In the genomic region with DNA sequence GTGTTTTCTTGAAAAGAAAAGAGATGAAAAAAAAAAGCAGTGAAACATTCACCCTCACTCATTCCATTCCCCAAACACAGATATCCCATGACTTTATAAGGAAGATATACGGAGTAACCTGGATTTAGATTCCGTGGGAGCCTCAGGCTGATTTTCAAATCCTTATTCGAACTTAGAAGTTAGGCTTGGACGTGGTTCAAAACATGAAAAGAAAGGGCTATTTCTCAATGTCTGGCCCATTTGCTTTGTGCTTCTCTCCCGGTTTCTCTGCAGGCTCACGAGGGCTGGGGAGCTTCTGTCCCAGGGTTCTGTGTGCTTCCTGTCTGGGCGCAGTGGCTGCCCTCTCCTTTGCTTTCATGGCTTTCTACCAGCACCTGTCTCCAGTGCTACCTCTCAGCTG, we compare ENCODE assay signal across 14 cellular contexts. TPM values are rescaled to one million over a fixed set of nuclear protein-coding genes. Genes with fewer than 3 reads are reported as not detected.
DNase-seq lines count a peak whose midpoint lies in the region; ATAC-seq, FAIRE-seq and TF ChIP-seq lines count a peak whose summit lies in the region.
"Had no signal": no experiment of that assay in that cellular context is flagged by ENCODE, and none has a peak within 500 bp of the region (broad histone marks: within the 10 kb centered on the region; RNA-seq: fewer than 3 reads in every experiment).

No MANE protein-coding gene starts in this region.

- no peak overlapping the region for H3K4me3 ChIP-seq in gastrocnemius medialis
- H3K4me3 ChIP-seq in spleen: no peak overlapping the region

- H3K4me1 ChIP-seq in gastrocnemius medialis: peaks cover 71% of the 10 kb centered on the region in 2 donors
- peaks cover 0 to 38% (median 17%) of the 10 kb centered on the region in 6 donors for H3K4me1 ChIP-seq in spleen

- ATAC-seq in gastrocnemius medialis: no peak
- ATAC-seq in HG03354 (IDR thresholded peaks at IDR 0.05; ENCODE audit: poor library complexity, severe bottlenecking, unreplicated experiment): no peak
- ATAC-seq: foreskin keratinocyte, natural killer cell had no signal

- TF ChIP-seq CTCF in gastrocnemius medialis (IDR thresholded peaks at IDR 0.05 in 4 of 5, conservative IDR thresholded peaks at IDR 0.05 in 1 of 5): no peak
- TF ChIP-seq CTCF in spleen (IDR thresholded peaks at IDR 0.05 in 8 of 11, conservative IDR thresholded peaks at IDR 0.05 in 3 of 11): no peak

- DNase-seq in GM03348 (ENCODE audit: low spot score) (peak; percentile 55), gastrocnemius medialis (no peak), NCI-H1436 treated with DMSO at 0.1 percent for 48 hours (lab: John Stamatoyannopoulos, UW) (no peak), frontal cortex (ENCODE audit: low spot score in 2 of 2) (no peak), spleen (no peak)
- DNase-seq: activated CD4-positive, alpha-beta T cell treated with anti-CD3 and anti-CD28 coated beads for 48 hours; foreskin keratinocyte; KG1; natural killer cell; SK-N-SH had no signal

- WGBS in spleen, 5 donors: 42 to 70% (median 57%) methylated on average over 7 of the region's 7 CpGs

- peak overlapping the region; percentile 92 for H3K27ac ChIP-seq in cingulate gyrus (ENCODE audit: low read depth, low read length)
- peak overlapping the region; percentile 92 for H3K27ac ChIP-seq in layer of hippocampus (ENCODE audit: low read depth, low read length)
- peak overlapping the region; percentile 56 to 87 (median 62) for H3K27ac ChIP-seq in gastrocnemius medialis
- H3K27ac ChIP-seq in spleen: peak overlapping the region in 3 of 8 donors; percentile 13 to 47 (median 21)
- H3K27ac ChIP-seq: C4-2B, foreskin keratinocyte had no signal

- H3K36me3 ChIP-seq in gastrocnemius medialis (no peaks in the 10 kb centered on the region), spleen (no peaks in the 10 kb centered on the region)

- H3K27me3 ChIP-seq in layer of hippocampus (ENCODE audit: control insufficient read depth, insufficient read depth, low read length) (no peaks in the 10 kb centered on the region), gastrocnemius medialis (no peaks in the 10 kb centered on the region), spleen (replicated peaks in 1 of 7) (peaks cover 0 to 26% (median 0%) of the 10 kb centered on the region in 7 donors)
- H3K27me3 ChIP-seq: foreskin keratinocyte had no signal

- no peak for TF ChIP-seq POLR2A in gastrocnemius medialis (IDR thresholded peaks at IDR 0.05)
- no peak for TF ChIP-seq POLR2A in spleen (IDR thresholded peaks at IDR 0.05)

- intact Hi-C loops in gastrocnemius medialis (cut with DNase I; ENCODE audit: low total_unique reads): no loop called here
- intact Hi-C loops in spleen (cut with DNase I; ENCODE audit: low total_unique reads): no loop called here

- FAIRE-seq in frontal cortex (lab: Jason Lieb, UNC): no peak

- in situ Hi-C loops in gastrocnemius medialis (cut with MboI; ENCODE audit: low sequenced_read_pairs in 4 of 4): no loop called here

- H3K9me3 ChIP-seq in gastrocnemius medialis (no peaks in the 10 kb centered on the region), spleen (no peaks in the 10 kb centered on the region)
- H3K9me3 ChIP-seq: SK-N-SH had no signal

RNA-seq across cellular contexts. Expression of a gene that starts 33.9 kb away (rescaled TPM):
- 10 to 100 TPM; 31.2 to 43.9 (median 34.3) TPM for total RNA-seq in gastrocnemius medialis
- 6.5 TPM for total RNA-seq in frontal cortex
- total RNA-seq in spleen: 10 to 100 TPM; 13.2 to 23.5 (median 16.7) TPM
- polyA plus RNA-seq in spleen: 10 to 100 TPM in 1 of 3 donors, 1 to 10 TPM in 2; 5.4 to 15.7 (median 5.4) TPM
